Comparison of ENCODE assay signal across 8 cellular contexts in the genomic region with DNA sequence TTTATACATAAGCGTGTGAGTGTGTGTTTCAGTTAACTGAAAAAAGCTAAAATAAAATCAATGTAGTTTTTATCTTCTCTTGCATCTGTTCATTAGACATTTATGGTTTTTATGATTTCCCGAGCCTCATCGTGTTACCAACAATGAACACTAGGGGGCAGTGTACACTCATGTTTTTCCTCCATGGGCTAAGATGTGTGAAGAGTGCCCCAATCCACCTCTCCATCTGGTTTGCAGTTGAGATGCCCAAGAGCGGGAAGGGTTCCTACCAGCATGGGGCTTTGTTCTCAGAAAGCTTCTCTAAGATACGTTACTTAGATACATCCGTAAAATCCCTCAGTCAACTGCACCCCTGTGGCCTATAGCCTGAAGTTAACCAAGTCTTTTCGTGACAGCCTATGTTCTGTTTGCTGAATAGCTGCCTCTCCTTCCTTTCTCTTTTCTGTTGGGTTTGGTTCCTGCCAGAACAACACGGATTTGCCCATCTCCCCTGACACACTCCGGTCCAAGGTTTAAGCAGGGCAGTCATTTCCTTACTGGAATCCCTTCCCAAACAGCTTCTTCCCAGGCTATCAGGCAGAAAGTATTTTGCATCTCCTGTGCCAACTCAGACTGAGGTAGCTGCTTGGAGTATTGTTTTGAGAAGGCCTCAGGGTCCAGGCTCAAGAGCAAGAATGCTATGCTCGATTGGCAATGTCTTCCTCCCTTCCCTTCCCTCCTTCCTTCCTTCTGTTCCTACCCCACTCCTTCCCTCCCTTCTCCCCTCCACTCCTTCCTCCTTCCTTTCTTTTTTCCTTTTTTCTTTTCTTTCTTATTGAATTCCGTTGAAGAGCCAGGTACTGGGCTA. TPM values are rescaled to one million over a fixed set of nuclear protein-coding genes. Genes with fewer than 3 reads are reported as not detected.
A peak's percentile ranks its signal among the peaks of the same experiment; 100 is the strongest.
DNase-seq lines count a peak whose midpoint lies in the region; ATAC-seq, FAIRE-seq and TF ChIP-seq lines count a peak whose summit lies in the region.

No MANE protein-coding gene starts in this region.

- H2AFZ ChIP-seq in ACC112 (ENCODE audit: low read length, unreplicated experiment) (peak overlapping the region; percentile 59), H1 (ENCODE audit: low read length) (peak overlapping the region; percentile 86)

- no peak overlapping the region for H2BK12ac ChIP-seq in H1 (ENCODE audit: low read depth, low read length)

- TF ChIP-seq POLR2A in H1 (IDR thresholded peaks at IDR 0.05; ENCODE audit: control extremely low read depth in 1 of 2, low read depth in 2 of 2, low read length in 2 of 2), result no peak

- peak; percentile 97 for FAIRE-seq in H1 (lab: Jason Lieb, UNC)

- H3K9ac ChIP-seq in H1 (replicated peaks in 1 of 4; ENCODE audit: extremely low read depth in 1 of 4, low read depth in 3 of 4, low read length in 3 of 4), result no peak overlapping the region

- H2BK5ac ChIP-seq in H1 (ENCODE audit: low read depth, low read length), result no peak overlapping the region

- TF ChIP-seq CTCF in GM12865 (IDR thresholded peaks at IDR 0.05; ENCODE audit: insufficient read depth, low read depth, low read length, missing control alignments) (peak; percentile 68), H1 (IDR thresholded peaks at IDR 0.05; ENCODE audit: control extremely low read depth in 1 of 3, insufficient read depth in 1 of 3, low read depth in 1 of 3, low read length in 3 of 3) (peak in 2 of 3 experiments; percentile 49 to 69; a peak in 3 of 4 replicates), upper lobe of right lung (IDR thresholded peaks at IDR 0.05) (peak; percentile 87)

- 55% methylated on average over 11 of the region's 11 CpGs; no CpG with 5 or more reads in 1 of the 2 experiments for WGBS in H1 (ENCODE audit: extremely low coverage in 1 of 2, insufficient coverage in 1 of 2, insufficient read length in 1 of 2, insufficient replicate concordance in 2 of 2, low coverage in 1 of 2, low lambda C conversion rate in 2 of 2, missing lambda C conversion rate in 1 of 2), 2 experiments

- no peak overlapping the region for H3K4me2 ChIP-seq in H1 (ENCODE audit: insufficient read depth in 1 of 2, low read depth in 2 of 2, low read length in 2 of 2)

- no peak overlapping the region for H3K4ac ChIP-seq in H1 (replicated peaks; ENCODE audit: insufficient read length, low read depth, low read length)

- no peaks in the 10 kb centered on the region for H3K79me1 ChIP-seq in H1 (ENCODE audit: low read depth, low read length)

- H3K27ac ChIP-seq in ACC112 (ENCODE audit: low read depth, low read length) (no peak overlapping the region), H1 (ENCODE audit: low read depth, low read length) (no peak overlapping the region), upper lobe of right lung (no peak overlapping the region)

- H3K27me3 ChIP-seq in ACC112 (ENCODE audit: insufficient read depth, low read length) (0 out of 2 replicates have a peak, but pooled peaks cover 6% of the 10 kb centered on the region), H1 (replicated peaks in 1 of 4; ENCODE audit: control insufficient read depth in 3 of 4, extremely low read depth in 1 of 4, insufficient read depth in 3 of 4, low read length in 3 of 4) (no peaks in the 10 kb centered on the region), upper lobe of right lung (no peaks in the 10 kb centered on the region)

- no peaks in the 10 kb centered on the region; a peak in 1 of 4 replicates for H3K9me3 ChIP-seq in H1 (ENCODE audit: insufficient read depth in 2 of 2, low read depth in 1 of 2, low read length in 1 of 2)
- H3K9me3 ChIP-seq in upper lobe of right lung, result no peaks in the 10 kb centered on the region

- H3K79me2 ChIP-seq in ACC112 (ENCODE audit: control insufficient read depth, insufficient read depth, low read length, unreplicated experiment) (no peaks in the 10 kb centered on the region), H1 (ENCODE audit: control insufficient read depth in 1 of 2, insufficient read depth in 2 of 2, low read length in 2 of 2) (no peaks in the 10 kb centered on the region)

- H3K23ac ChIP-seq in H1 (ENCODE audit: insufficient read length), result no peak overlapping the region

- no peak overlapping the region for H4K91ac ChIP-seq in H1 (replicated peaks; ENCODE audit: insufficient read length, low read length)

- peak; percentile 58 for DNase-seq in GM12865 (ENCODE audit: low read depth)
- DNase-seq in MV-4-11 (lab: John Stamatoyannopoulos, UW), result peak; percentile 35
- peak; percentile 57 for DNase-seq in activated CD4-positive, alpha-beta T cell treated with anti-CD3 and anti-CD28 coated beads for 48 hours
- peak in 1 of 2 experiments; percentile 67 for DNase-seq in H1 (ENCODE audit: low read depth in 1 of 2, low spot score in 2 of 2)
- DNase-seq in middle frontal gyrus (ENCODE audit: extremely low spot score, low spot score), result peak; percentile 12
- no peak for DNase-seq in upper lobe of right lung

- no peak for TF ChIP-seq EP300 in H1 (IDR thresholded peaks at IDR 0.05; ENCODE audit: borderline replicate concordance in 1 of 2, low read depth in 2 of 2, low read length in 2 of 2)

- no peak overlapping the region for H4K5ac ChIP-seq in H1 (ENCODE audit: insufficient read length, low read depth, low read length)

- H3K4me1 ChIP-seq in ACC112 (ENCODE audit: control insufficient read depth, insufficient read depth, low read length, unreplicated experiment) (no peaks in the 10 kb centered on the region), H1 (replicated peaks in 1 of 4; ENCODE audit: control insufficient read depth in 3 of 4, insufficient read depth in 4 of 4, low read length in 3 of 4) (no peaks in the 10 kb centered on the region), upper lobe of right lung (peaks cover 3% of the 10 kb centered on the region)

- peak; percentile 78 for ATAC-seq in upper lobe of right lung
- ATAC-seq in GM18519 (IDR thresholded peaks at IDR 0.05; ENCODE audit: low FRiP score, unreplicated experiment), result no peak

- POLR2A ChIA-PET in H1 (lab: Charles Lee; ENCODE audit: partially characterized antibody), result interaction anchor here (1.7 kb wide), 1 partner anchor 13 kb away, joined by 7 read pairs; the partner anchor contains the start of gene ELAC2

- CTCF ChIA-PET in H1 (lab: Charles Lee; ENCODE audit: partially characterized antibody), result interaction anchor here (0.5 to 6.2 kb wide), 53 partner anchors 8 to 1736 kb away, joined by 3 to 52 read pairs (median 4); partner anchors contain the start of gene ELAC2

- H3K23me2 ChIP-seq in H1 (ENCODE audit: low read depth, low read length), result no peaks in the 10 kb centered on the region

- intact Hi-C loops in upper lobe of right lung (cut with DNase I), result no loop called here

- no peak overlapping the region for H3K14ac ChIP-seq in H1 (ENCODE audit: insufficient read length)

- H2BK120ac ChIP-seq in H1 (replicated peaks; ENCODE audit: low read depth, low read length), result no peak overlapping the region

- H4K20me1 ChIP-seq in H1 (replicated peaks in 1 of 2; ENCODE audit: control insufficient read depth in 1 of 2, insufficient read depth in 2 of 2, low read length in 2 of 2), result no peaks in the 10 kb centered on the region

- H2AK5ac ChIP-seq in H1 (ENCODE audit: low read depth, low read length), result no peak overlapping the region

- H3K56ac ChIP-seq in H1 (replicated peaks; ENCODE audit: insufficient read length, low read depth, low read length), result no peak overlapping the region

- H2BK15ac ChIP-seq in H1 (ENCODE audit: low read length), result no peak overlapping the region

- H4K8ac ChIP-seq in H1 (ENCODE audit: extremely low read depth, insufficient read depth, low read length), result no peak overlapping the region

- peak; percentile 71 to 74 for TF ChIP-seq RAD21 in H1 (IDR thresholded peaks at IDR 0.05 in 1 of 2, conservative IDR thresholded peaks at IDR 0.05 in 1 of 2; ENCODE audit: low read depth in 2 of 2, low read length in 2 of 2)

- H3K18ac ChIP-seq in H1 (ENCODE audit: extremely low read depth, low read length), result no peak overlapping the region

- no peaks in the 10 kb centered on the region for H3K36me3 ChIP-seq in ACC112 (ENCODE audit: insufficient read depth, low read length)
- H3K36me3 ChIP-seq in H1 (ENCODE audit: control insufficient read depth in 2 of 4, insufficient read depth in 4 of 4, low read length in 3 of 4), result no peaks in the 10 kb centered on the region
- H3K36me3 ChIP-seq in upper lobe of right lung, result no peaks in the 10 kb centered on the region

- no peak overlapping the region for H3K4me3 ChIP-seq in ACC112 (ENCODE audit: low read depth, low read length)
- no peak overlapping the region for H3K4me3 ChIP-seq in GM12865 (ENCODE audit: low read depth, low read length)
- H3K4me3 ChIP-seq in H1 (ENCODE audit: extremely low read depth in 1 of 4, insufficient read depth in 2 of 4, low read depth in 3 of 4, low read length in 4 of 4), result no peak overlapping the region
- H3K4me3 ChIP-seq in upper lobe of right lung, result no peak overlapping the region

- H2BK20ac ChIP-seq in H1 (ENCODE audit: low read length), result no peak overlapping the region

TF ChIP-seq in H1, 55 proteins besides CTCF, POLR2A, EP300 and RAD21:
- TF ChIP-seq SRF (IDR thresholded peaks at IDR 0.05; ENCODE audit: low read depth, low read length), result no peak
- TF ChIP-seq, protein P1, sequence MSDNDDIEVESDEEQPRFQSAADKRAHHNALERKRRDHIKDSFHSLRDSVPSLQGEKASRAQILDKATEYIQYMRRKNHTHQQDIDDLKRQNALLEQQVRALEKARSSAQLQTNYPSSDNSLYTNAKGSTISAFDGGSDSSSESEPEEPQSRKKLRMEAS (IDR thresholded peaks at IDR 0.05), result peak; percentile 54; the same call in 1 of the 2 replicates
- no peak for TF ChIP-seq KDM1A (IDR thresholded peaks at IDR 0.05; ENCODE audit: borderline replicate concordance, low read length)
- TF ChIP-seq, protein P2, sequence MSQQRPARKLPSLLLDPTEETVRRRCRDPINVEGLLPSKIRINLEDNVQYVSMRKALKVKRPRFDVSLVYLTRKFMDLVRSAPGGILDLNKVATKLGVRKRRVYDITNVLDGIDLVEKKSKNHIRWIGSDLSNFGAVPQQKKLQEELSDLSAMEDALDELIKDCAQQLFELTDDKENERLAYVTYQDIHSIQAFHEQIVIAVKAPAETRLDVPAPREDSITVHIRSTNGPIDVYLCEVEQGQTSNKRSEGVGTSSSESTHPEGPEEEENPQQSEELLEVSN (IDR thresholded peaks at IDR 0.05), result peak; percentile 70
- no peak for TF ChIP-seq EGR1 (IDR thresholded peaks at IDR 0.05; ENCODE audit: borderline replicate concordance, low read depth, low read length)
- TF ChIP-seq PHF8 (conservative IDR thresholded peaks at IDR 0.05; ENCODE audit: low read depth, low read length), result no peak

RNA-seq across cellular contexts. Expression of gene ELAC2, which starts 12.9 kb away (rescaled TPM):
- 91.6 and 94.9 TPM in 2 replicates for total RNA-seq in H1 (2021; fragmentation: NEBNext Ultra II Directional; extraction: Animal tissue kit (Norgen Biotek cat#: 25700))
- polyA plus RNA-seq in H1 (2011; rRNA removed), result 126 and 127 TPM in 2 replicates
- 117 TPM for polyA plus RNA-seq in H1 (2011; cell fraction: cytosol; rRNA removed)
- polyA plus RNA-seq in H1 (2011; cell fraction: nucleus; rRNA removed), result 407 TPM
- 76.2 to 98.4 TPM (median 90.2 TPM) in 4 replicates for polyA plus RNA-seq in H1 (2012, experiment 1 of 2)
- 66.2 TPM for polyA plus RNA-seq in H1 (2012, experiment 2 of 2)
- polyA plus RNA-seq in H1 (2013, experiment 1 of 2), result 92.9 TPM
- 78.1 TPM for polyA plus RNA-seq in H1 (2013, experiment 2 of 2)
- polyA minus RNA-seq in H1 (2011; rRNA and poly(A)+ RNA removed), result 244 and 256 TPM in 2 replicates
- polyA minus RNA-seq in H1 (2011; cell fraction: cytosol; rRNA and poly(A)+ RNA removed), result 73.7 TPM
- polyA minus RNA-seq in H1 (2011; cell fraction: nucleus; rRNA and poly(A)+ RNA removed), result 135 TPM
- 35.3 TPM for total RNA-seq in upper lobe of right lung
